1 cellular context compared by ENCODE assay signal in genomic region chr20:3889489-3890409, GRCh38.
TF ChIP-seq lines count a peak whose summit lies in the region.

No MANE protein-coding gene starts in this region.

TF ChIP-seq in HepG2, 621 proteins besides CTCF, POLR2A, EP300 and RAD21 (continued from another document and continues in another):
- TF ChIP-seq ZNF552 (CRISPR knock-in tag; IDR thresholded peaks at IDR 0.05; ENCODE audit: borderline replicate concordance) (0 out of 2 replicates have a peak, but pooled peaks have one; percentile 77), ZNF761 (CRISPR knock-in tag; conservative IDR thresholded peaks at IDR 0.05) (0 out of 2 replicates have a peak, but pooled peaks have one; percentile 99), TARDBP (CRISPR knock-in tag; IDR thresholded peaks at IDR 0.05) (peak; percentile 0; the same call in 1 of the 2 replicates), CHCHD3 (CRISPR knock-in tag; IDR thresholded peaks at IDR 0.05) (peak; percentile 91), STAT6 (CRISPR knock-in tag; IDR thresholded peaks at IDR 0.05; ENCODE audit: borderline replicate concordance) (no peak), CREB3 (CRISPR knock-in tag; IDR thresholded peaks at IDR 0.05) (no peak), RNF219 (CRISPR knock-in tag; IDR thresholded peaks at IDR 0.05) (peak; percentile 31; the same call in 1 of the 2 replicates), CC2D1A (CRISPR knock-in tag; IDR thresholded peaks at IDR 0.05) (0 out of 2 replicates have a peak, but pooled peaks have one; percentile 18), KLF6 (CRISPR knock-in tag; IDR thresholded peaks at IDR 0.05) (no peak), KIAA2018 (CRISPR knock-in tag; IDR thresholded peaks at IDR 0.05; ENCODE audit: borderline replicate concordance) (no peak), ZNF225 (CRISPR knock-in tag; IDR thresholded peaks at IDR 0.05) (no peak), PBX2 (CRISPR knock-in tag; IDR thresholded peaks at IDR 0.05) (no peak), NFYC (CRISPR knock-in tag; IDR thresholded peaks at IDR 0.05) (no peak), YEATS2 (CRISPR knock-in tag; IDR thresholded peaks at IDR 0.05; ENCODE audit: borderline replicate concordance) (no peak; the same call in 1 of the 2 replicates), ZFY (CRISPR knock-in tag; IDR thresholded peaks at IDR 0.05) (peak; percentile 56), ZNF747 (CRISPR knock-in tag; IDR thresholded peaks at IDR 0.05; ENCODE audit: borderline replicate concordance) (0 out of 2 replicates have a peak, but pooled peaks have one; percentile 18), ZBTB37 (CRISPR knock-in tag; IDR thresholded peaks at IDR 0.05) (0 out of 2 replicates have a peak, but pooled peaks have one; percentile 22), ZMYM2 (CRISPR knock-in tag; IDR thresholded peaks at IDR 0.05) (peak; percentile 55), NRL (CRISPR knock-in tag; IDR thresholded peaks at IDR 0.05; ENCODE audit: borderline replicate concordance) (no peak), ZNF687 (CRISPR knock-in tag; IDR thresholded peaks at IDR 0.05) (peak; percentile 69), PRDM15 (CRISPR knock-in tag; IDR thresholded peaks at IDR 0.05) (no peak), ZNF850 (CRISPR knock-in tag; conservative IDR thresholded peaks at IDR 0.05) (0 out of 2 replicates have a peak, but pooled peaks have one; percentile 76), ZNF205 (CRISPR knock-in tag; IDR thresholded peaks at IDR 0.05) (0 out of 2 replicates have a peak, but pooled peaks have one; percentile 4), ELF1 (CRISPR knock-in tag; IDR thresholded peaks at IDR 0.05) (peak; percentile 30; the same call in 1 of the 2 replicates), ZFAT (CRISPR knock-in tag; conservative IDR thresholded peaks at IDR 0.05) (no peak), MEIS2 (CRISPR knock-in tag; IDR thresholded peaks at IDR 0.05) (peak; percentile 51)
